22 cellular contexts compared by ENCODE assay signal in the genomic region with DNA sequence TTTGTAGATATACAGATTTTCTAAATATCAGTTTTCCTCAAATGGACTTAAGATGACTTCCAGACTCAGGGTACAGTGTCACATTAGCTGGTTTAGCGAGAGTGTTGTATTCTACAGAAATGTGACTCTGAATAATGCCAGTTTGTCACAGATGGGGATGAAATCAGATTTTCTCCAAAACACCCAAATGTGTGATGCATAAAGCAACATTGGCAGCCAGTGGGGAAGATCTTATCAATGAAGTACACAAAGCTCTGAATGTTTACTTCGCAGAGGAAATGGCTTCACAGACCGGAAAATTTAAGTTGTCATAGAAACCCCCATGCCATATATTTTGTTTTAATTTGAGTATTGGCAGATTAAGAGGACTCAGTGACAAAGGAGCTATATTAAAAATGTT. TPM values are rescaled to one million over a fixed set of nuclear protein-coding genes. Genes with fewer than 3 reads are reported as not detected.
"Had no signal": no experiment of that assay in that cellular context is flagged by ENCODE, and none has a peak within 500 bp of the region (broad histone marks: within the 10 kb centered on the region; RNA-seq: fewer than 3 reads in every experiment).

No MANE protein-coding gene starts in this region.

- H3K27me3 Mint-ChIP-seq: activated naive CD4-positive, alpha-beta T cell treated with anti-CD3 and anti-CD28 coated beads, Interleukin-2, amount 50 U/mL, for 24 hours; dendritic cell treated with granulocyte-macrophage colony-stimulating factor and Interleukin-4, amounts not matched to agents 40 ng/mL and 50 ng/mL, for 4 days; T-helper 17 cell had no signal

- H3K4me1 ChIP-seq: left ventricle myocardium inferior, neural progenitor cell had no signal

- H3K9me3 ChIP-seq: left ventricle myocardium inferior had no signal

- H3K4me1 Mint-ChIP-seq: activated naive CD4-positive, alpha-beta T cell treated with anti-CD3 and anti-CD28 coated beads, Interleukin-2, amount 50 U/mL, for 24 hours; naive thymus-derived CD8-positive, alpha-beta T cell; neural progenitor cell; T-helper 17 cell had no signal

- H3K36me3 ChIP-seq: brain microvascular endothelial cell, left ventricle myocardium inferior, neural progenitor cell had no signal

- H3K4me3 ChIP-seq: left ventricle myocardium inferior, neural progenitor cell had no signal

- H3K27me3 ChIP-seq: brain microvascular endothelial cell, neural progenitor cell had no signal

- H3K27ac Mint-ChIP-seq: activated CD8-positive, alpha-beta T cell treated with anti-CD3 and anti-CD28 coated beads, Interleukin-2, amount 10 ng/mL, durations not matched to agents 7 days and 5 days; activated naive CD4-positive, alpha-beta T cell treated with anti-CD3 and anti-CD28 coated beads, Interleukin-2, amount 50 U/mL, for 24 hours; dendritic cell treated with granulocyte-macrophage colony-stimulating factor and Interleukin-4, amounts not matched to agents 40 ng/mL and 50 ng/mL, for 4 days; naive thymus-derived CD8-positive, alpha-beta T cell; neural progenitor cell; T-helper 17 cell had no signal

- FAIRE-seq: frontal cortex had no signal

- H3K36me3 Mint-ChIP-seq: activated naive CD4-positive, alpha-beta T cell treated with anti-CD3 and anti-CD28 coated beads, Interleukin-2, amount 50 U/mL, for 24 hours; naive thymus-derived CD8-positive, alpha-beta T cell; neural progenitor cell had no signal

- H3K4me3 Mint-ChIP-seq: activated CD8-positive, alpha-beta T cell treated with anti-CD3 and anti-CD28 coated beads, Interleukin-2, amount 10 ng/mL, durations not matched to agents 7 days and 5 days; activated naive CD4-positive, alpha-beta T cell treated with anti-CD3 and anti-CD28 coated beads, Interleukin-2, amount 50 U/mL, for 24 hours; dendritic cell treated with granulocyte-macrophage colony-stimulating factor and Interleukin-4, amounts not matched to agents 40 ng/mL and 50 ng/mL, for 4 days; naive thymus-derived CD8-positive, alpha-beta T cell; neural progenitor cell; T-helper 17 cell had no signal

- H3K27ac ChIP-seq: brain microvascular endothelial cell, left ventricle myocardium inferior, neural progenitor cell had no signal

- DNase-seq: activated CD4-positive, alpha-beta T cell treated with anti-CD3 and anti-CD28 coated beads, Interleukin-2, amount 50 U/mL, for 1 hour; activated CD8-positive, alpha-beta T cell treated with anti-CD3 and anti-CD28 coated beads, Interleukin-2, amount 10 ng/mL, durations not matched to agents 7 days and 5 days; activated gamma-delta T cell treated with Interleukin-2 at 50 U/mL for 16 hours; activated T-cell treated with anti-CD3 and anti-CD28 coated beads, Interleukin-2, amount 50 U/mL, for 1 hour; aorta; effector memory CD4-positive, alpha-beta T cell; hypothalamus; left ventricle myocardium inferior; naive thymus-derived CD8-positive, alpha-beta T cell; posterior cingulate gyrus; stimulated activated CD4-positive, alpha-beta T cell treated with anti-CD3 and anti-CD28 coated beads, Interleukin-2, amount 100 ng/mL, for 48 hours; stimulated activated CD8-positive, alpha-beta memory T cell treated with anti-CD3 and anti-CD28 coated beads, Interleukin-4, amount 100 ng/mL, for 48 hours; stimulated activated naive CD4-positive, alpha-beta T cell; SW 1271; T-helper 17 cell had no signal

- H3K9me3 Mint-ChIP-seq: dendritic cell treated with granulocyte-macrophage colony-stimulating factor and Interleukin-4, amounts not matched to agents 40 ng/mL and 50 ng/mL, for 4 days; neural progenitor cell had no signal

- ATAC-seq: activated CD8-positive, alpha-beta T cell treated with anti-CD3 and anti-CD28 coated beads, Interleukin-2, amount 10 ng/mL, durations not matched to agents 7 days and 5 days; esophagus mucosa; naive thymus-derived CD8-positive, alpha-beta T cell; sciatic nerve; T-helper 17 cell had no signal

RNA-seq across cellular contexts. Expression of gene ANO4, which starts 29.9 kb away (rescaled TPM):
- total RNA-seq: activated CD8-positive, alpha-beta T cell treated with anti-CD3 and anti-CD28 coated beads, Interleukin-2, amount 10 ng/mL, durations not matched to agents 7 days and 5 days; esophagus mucosa; left ventricle myocardium inferior; naive thymus-derived CD8-positive, alpha-beta T cell; T-helper 17 cell had no signal
- polyA plus RNA-seq: aorta; naive thymus-derived CD8-positive, alpha-beta T cell had no signal
